In the genomic region with DNA sequence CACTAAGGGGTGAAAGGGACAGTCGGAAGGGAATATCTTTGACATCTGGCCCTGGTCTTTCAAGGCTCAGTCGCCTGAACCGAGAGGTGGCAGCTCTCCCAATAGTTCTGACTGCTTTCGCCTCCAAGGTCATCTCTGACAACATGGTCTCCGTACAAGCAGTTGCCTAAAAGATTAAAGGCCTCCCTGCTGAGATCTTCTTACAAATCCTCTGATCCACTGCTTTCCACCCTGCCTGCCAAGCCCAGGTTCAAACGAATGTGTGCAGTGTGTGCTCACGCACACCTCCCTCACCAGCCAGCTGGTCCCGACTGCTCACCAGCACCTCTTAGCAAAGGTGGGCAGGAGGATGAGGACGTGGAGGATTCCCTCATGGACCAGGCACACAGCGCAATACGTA, we compare ENCODE assay signal across 17 cellular contexts. TPM values are rescaled to one million over a fixed set of nuclear protein-coding genes. Genes with fewer than 3 reads are reported as not detected.
DNase-seq lines count a peak whose midpoint lies in the region; ATAC-seq and TF ChIP-seq lines count a peak whose summit lies in the region.
"Had no signal": no experiment of that assay in that cellular context is flagged by ENCODE, and none has a peak within 500 bp of the region (broad histone marks: within the 10 kb centered on the region; RNA-seq: fewer than 3 reads in every experiment).

No MANE protein-coding gene starts in this region.

- no peak overlapping the region for H2BK15ac ChIP-seq in H9 (ENCODE audit: low read depth, low read length)

- intact Hi-C loops in adrenal gland (cut with DNase I), result no loop called here

- no peaks in the 10 kb centered on the region for H3K9me3 Mint-ChIP-seq in H9
- H3K9me3 Mint-ChIP-seq: IgD-negative memory B cell had no signal

- no peaks in the 10 kb centered on the region for H3K23me2 ChIP-seq in H9 (ENCODE audit: insufficient read length, low read depth, low read length, poor library complexity, severe bottlenecking)

- H2BK12ac ChIP-seq in H9 (ENCODE audit: insufficient read length, low read depth, low read length), result no peak overlapping the region

- TF ChIP-seq CTCF in H9 (conservative IDR thresholded peaks at IDR 0.05) (no peak), adrenal gland (IDR thresholded peaks at IDR 0.05) (no peak), right atrium auricular region (IDR thresholded peaks at IDR 0.05) (no peak), parathyroid adenoma (IDR thresholded peaks at IDR 0.05) (no peak)

- H4K91ac ChIP-seq in H9 (ENCODE audit: insufficient read length, low read depth, low read length), result no peak overlapping the region

- no peak overlapping the region for H2BK120ac ChIP-seq in H9 (ENCODE audit: low read depth, low read length, poor library complexity, severe bottlenecking)

- no peak overlapping the region for H4K8ac ChIP-seq in H9 (replicated peaks; ENCODE audit: insufficient read length, low read depth, low read length)

- H2AFZ ChIP-seq in H9 (ENCODE audit: low read length) (no peak overlapping the region), parathyroid adenoma (peak overlapping the region; percentile 40)
- H2AFZ ChIP-seq: PC-9 had no signal

- TF ChIP-seq POLR2A in adrenal gland (IDR thresholded peaks at IDR 0.05), result no peak

- no peaks in the 10 kb centered on the region; the same call in 1 of the 2 replicates for H3K27me3 Mint-ChIP-seq in H9 (ENCODE audit: low read depth)

- H2AK5ac ChIP-seq in H9 (ENCODE audit: insufficient read length, low read length), result no peak overlapping the region

- H3K27ac Mint-ChIP-seq in H9, result peak overlapping the region in 2 of 3 experiments; percentile 70 to 71; a peak in 1 of 7 replicates
- H3K27ac Mint-ChIP-seq: IgD-negative memory B cell had no signal

- H3K79me2 ChIP-seq in H9 (ENCODE audit: insufficient read depth, low read length) (no peaks in the 10 kb centered on the region), parathyroid adenoma (peaks cover 28% of the 10 kb centered on the region)

- no CpG with 5 or more reads among the region's 11 CpGs for WGBS in H9 (ENCODE audit: extremely low coverage, insufficient read length, low lambda C conversion rate)
- 45 to 55% (median 52%) methylated on average over 11 of the region's 11 CpGs for WGBS in adrenal gland, 4 donors

- H3K27me3 ChIP-seq in H9 (ENCODE audit: insufficient read depth, low read length), result no peaks in the 10 kb centered on the region
- no peaks in the 10 kb centered on the region for H3K27me3 ChIP-seq in adrenal gland
- H3K27me3 ChIP-seq in right atrium auricular region, result no peaks in the 10 kb centered on the region
- no peaks in the 10 kb centered on the region for H3K27me3 ChIP-seq in parathyroid adenoma (ENCODE audit: control insufficient read depth, insufficient read depth, low read length)

- peak; percentile 25 for DNase-seq in H9
- DNase-seq in adrenal gland, result peak; percentile 55 to 87 (median 80)
- no peak for DNase-seq in right atrium auricular region (ENCODE audit: low spot score)
- DNase-seq in NCI-H146 (lab: John Stamatoyannopoulos, UW), result no peak
- DNase-seq in activated T-cell treated with anti-CD3 and anti-CD28 coated beads, Interleukin-2, amount 50 U/mL, for 1 hour, result no peak
- DNase-seq: Caco-2, EL, GOT3, Kasumi-1, NCI-H1105 treated with DMSO at 0.1 percent for 48 hours, NCI-H1930, NCI-H446, NCI-H748 treated with DMSO at 0.1 percent for 48 hours, PC-9 had no signal

- peaks cover 14 to 25% of the 10 kb centered on the region in 2 experiments for H3K4me1 Mint-ChIP-seq in H9

- H3K27ac ChIP-seq in H9 (ENCODE audit: insufficient read length, low read depth, low read length) (no peak overlapping the region), adrenal gland (peak overlapping the region; percentile 22 to 84 (median 53)), right atrium auricular region (peak overlapping the region; percentile 86 to 90), parathyroid adenoma (no peak overlapping the region)
- H3K27ac ChIP-seq: PC-9 had no signal

- H3K56ac ChIP-seq in H9 (ENCODE audit: insufficient read length, low read depth, low read length), result no peak overlapping the region

- H3K14ac ChIP-seq in H9 (ENCODE audit: insufficient read depth, low read length), result peak overlapping the region; percentile 12; the same call in 1 of the 2 replicates

- no peaks in the 10 kb centered on the region for H3K36me3 ChIP-seq in adrenal gland (replicated peaks in 1 of 2)
- no peaks in the 10 kb centered on the region for H3K36me3 ChIP-seq in right atrium auricular region
- H3K36me3 ChIP-seq in parathyroid adenoma (ENCODE audit: control insufficient read depth, insufficient read depth, low read length), result no peaks in the 10 kb centered on the region

- no peak overlapping the region for H3K9ac ChIP-seq in H9 (ENCODE audit: extremely low read depth, insufficient read length, low read length)
- H3K9ac ChIP-seq in parathyroid adenoma, result no peak overlapping the region

- no peak for ATAC-seq in HG03280 (IDR thresholded peaks at IDR 0.05; ENCODE audit: unreplicated experiment)

- no peak overlapping the region for H2BK5ac ChIP-seq in H9 (ENCODE audit: insufficient read length, low read length)

- H3K4me2 ChIP-seq in H9 (ENCODE audit: insufficient read depth, insufficient read length, low read length) (no peak overlapping the region), parathyroid adenoma (ENCODE audit: low read length) (peak overlapping the region; percentile 45)
- H3K4me2 ChIP-seq: PC-9 had no signal

- peaks cover 0 to 4% (median 3%) of the 10 kb centered on the region in 3 experiments; a peak in 3 of 7 replicates for H3K36me3 Mint-ChIP-seq in H9 (ENCODE audit: insufficient read depth in 1 of 3, low read depth in 3 of 3)
- H3K36me3 Mint-ChIP-seq: IgD-negative memory B cell had no signal

- no peak overlapping the region for H2BK20ac ChIP-seq in H9 (ENCODE audit: low read depth, low read length, poor library complexity, severe bottlenecking)

- H3K23ac ChIP-seq in H9 (ENCODE audit: insufficient read length, low read depth, low read length), result no peak overlapping the region

- no peaks in the 10 kb centered on the region for H4K20me1 ChIP-seq in H9 (ENCODE audit: control insufficient read depth, insufficient read depth, insufficient read length)

- H3T11ph ChIP-seq in H9 (ENCODE audit: low read length), result no peak overlapping the region

- H3K4me3 Mint-ChIP-seq in H9, result no peak overlapping the region
- H3K4me3 Mint-ChIP-seq: IgD-negative memory B cell had no signal

- H3K4me3 ChIP-seq in adrenal gland, result no peak overlapping the region
- H3K4me3 ChIP-seq in right atrium auricular region, result no peak overlapping the region
- H3K4me3 ChIP-seq in parathyroid adenoma (ENCODE audit: low read depth, low read length), result no peak overlapping the region
- H3K4me3 ChIP-seq: PC-9 had no signal

- H3K79me1 ChIP-seq in H9 (ENCODE audit: insufficient read depth, low read depth, low read length, poor library complexity, severe bottlenecking), result no peaks in the 10 kb centered on the region

- no peak overlapping the region for H3K4ac ChIP-seq in H9 (ENCODE audit: low read depth, low read length)

- H3K4me1 ChIP-seq in H9 (ENCODE audit: insufficient read depth, low read length) (peaks cover 3% of the 10 kb centered on the region), adrenal gland (replicated peaks in 1 of 2) (peaks cover 13 to 40% of the 10 kb centered on the region in 2 donors), right atrium auricular region (peaks cover 0 to 54% of the 10 kb centered on the region in 2 donors), parathyroid adenoma (peaks cover 10% of the 10 kb centered on the region)

- no peaks in the 10 kb centered on the region for H3K9me3 ChIP-seq in H9 (ENCODE audit: control insufficient read depth, low read depth, low read length)
- no peaks in the 10 kb centered on the region for H3K9me3 ChIP-seq in adrenal gland (replicated peaks in 1 of 3)
- H3K9me3 ChIP-seq in right atrium auricular region, result no peaks in the 10 kb centered on the region
- H3K9me3 ChIP-seq in parathyroid adenoma (ENCODE audit: control insufficient read depth, low read length), result no peaks in the 10 kb centered on the region
- H3K9me3 ChIP-seq: Caco-2 had no signal

- no peak overlapping the region for H4K5ac ChIP-seq in H9 (ENCODE audit: insufficient read length, low read depth, low read length)

- H3K18ac ChIP-seq in H9 (ENCODE audit: insufficient read length, low read depth, low read length), result no peak overlapping the region

RNA-seq across cellular contexts. Expression of gene B4GALNT3, which starts 10.4 kb away (rescaled TPM):
- total RNA-seq in H9 (2021) (22.1 and 23.3 TPM in 2 replicates), adrenal gland (10 to 100 TPM in 7 of 8 donors, 1 to 10 TPM in 1; 9.8 to 43.1 (median 28.5) TPM), right atrium auricular region (10 to 100 TPM; 19.3 to 29.0 TPM)
- polyA plus RNA-seq in adrenal gland, result 10 to 100 TPM; 16.2 to 38.5 (median 30.5) TPM

Comparison
In these comparisons a context has a peak if more than half of its experiments do, and no peak if none do; other contexts are left out.
1. DNase-seq: peak in H9 (single experiment) and adrenal gland (7 of 7); none in right atrium auricular region (single experiment), NCI-H146 (single experiment) and activated T-cell treated with anti-CD3 and anti-CD28 coated beads, Interleukin-2, amount 50 U/mL, for 1 hour (single experiment).
2. H3K27ac ChIP-seq: peak in adrenal gland (5 of 5) and right atrium auricular region (2 of 2); none in H9 (single experiment) and parathyroid adenoma (single experiment).